Comparison of ENCODE assay signal across 21 cellular contexts in the genomic region with DNA sequence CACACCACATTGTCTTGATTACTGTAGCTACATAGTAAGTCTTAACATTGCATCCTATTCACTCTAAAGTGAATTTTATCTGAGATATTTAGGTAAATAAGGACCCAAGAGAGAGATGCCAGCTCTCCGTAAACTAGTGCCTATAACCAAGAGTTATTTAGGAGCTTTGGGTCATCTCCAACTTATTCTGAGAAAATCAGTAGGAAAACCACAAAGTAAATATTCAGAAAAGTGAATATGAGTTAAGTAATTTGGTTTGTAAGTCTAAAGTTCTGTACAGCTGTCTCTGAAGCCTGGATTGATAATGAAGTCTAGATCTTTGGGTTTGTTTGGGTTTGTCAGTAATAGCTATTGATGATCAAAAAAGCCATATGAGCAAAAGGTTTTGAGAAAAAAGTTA.
A peak's percentile ranks its signal among the peaks of the same experiment; 100 is the strongest.
DNase-seq lines count a peak whose midpoint lies in the region; ATAC-seq and TF ChIP-seq lines count a peak whose summit lies in the region.
"Had no signal": no experiment of that assay in that cellular context is flagged by ENCODE, and none has a peak within 500 bp of the region (broad histone marks: within the 10 kb centered on the region; RNA-seq: fewer than 3 reads in every experiment).

No MANE protein-coding gene starts in this region.

- no peak for TF ChIP-seq POLR2A in stomach (IDR thresholded peaks at IDR 0.05)

- no peak overlapping the region for H3K4me3 Mint-ChIP-seq in naive thymus-derived CD8-positive, alpha-beta T cell

- intact Hi-C loops in left lung (cut with DNase I) (no loop called here), stomach (cut with DNase I; ENCODE audit: low total_unique reads) (no loop called here)

- no peaks in the 10 kb centered on the region for H3K27me3 ChIP-seq in left lung
- H3K27me3 ChIP-seq in stomach, result no peaks in the 10 kb centered on the region
- H3K27me3 ChIP-seq: adrenal gland had no signal

- CTCF ChIA-PET in RWPE1 (lab: Yijun Ruan, JAX), result interaction anchor here (0.9 to 1.0 kb wide), 2 partner anchors 10 to 19 kb away, joined by 3 to 4 read pairs; no protein-coding TSS in a partner anchor

- H3K9me3 ChIP-seq in left lung, result no peaks in the 10 kb centered on the region
- H3K9me3 ChIP-seq in stomach, result no peaks in the 10 kb centered on the region
- H3K9me3 ChIP-seq: adrenal gland, psoas muscle had no signal

- ATAC-seq in left lung (no peak), GM19328 (IDR thresholded peaks at IDR 0.05; ENCODE audit: unreplicated experiment) (no peak)
- ATAC-seq in naive thymus-derived CD8-positive, alpha-beta T cell, result no peak

- H3K4me1 ChIP-seq in left lung, result peaks cover 25 to 66% of the 10 kb centered on the region in 2 donors
- peaks cover 36 to 61% (median 50%) of the 10 kb centered on the region in 4 donors for H3K4me1 ChIP-seq in stomach

- H3K27ac Mint-ChIP-seq in naive thymus-derived CD8-positive, alpha-beta T cell, result peak overlapping the region in 1 of 10 donors; percentile 18

- no peaks in the 10 kb centered on the region for H3K27me3 Mint-ChIP-seq in naive thymus-derived CD8-positive, alpha-beta T cell

- WGBS in stomach, 5 donors, result 31 to 55% (median 36%) methylated on average over 1 of the region's 1 CpG

- peaks cover 0 to 16% (median 8%) of the 10 kb centered on the region in 3 donors for H3K36me3 Mint-ChIP-seq in naive thymus-derived CD8-positive, alpha-beta T cell

- H3K9me3 Mint-ChIP-seq in naive thymus-derived CD8-positive, alpha-beta T cell, result no peaks in the 10 kb centered on the region

- H3K27ac ChIP-seq in RWPE1 (peak overlapping the region; percentile 52), left lung (peak overlapping the region; percentile 50 to 69), stomach (peak overlapping the region in 4 of 5 donors; percentile 23 to 71 (median 39))
- H3K27ac ChIP-seq: WERI-Rb-1 had no signal

- H3K4me3 ChIP-seq in left lung (no peak overlapping the region), stomach (no peak overlapping the region)
- H3K4me3 ChIP-seq: adrenal gland, psoas muscle, skin epidermis had no signal

- POLR2A ChIA-PET in RWPE1 (lab: Yijun Ruan, JAX; ENCODE audit: low non-redundant PET), result no interaction called here
- POLR2A ChIA-PET in naive thymus-derived CD8-positive, alpha-beta T cell (lab: Charles Lee), result no interaction called here

- TF ChIP-seq EP300 in stomach (IDR thresholded peaks at IDR 0.05), result no peak

- H3K36me3 ChIP-seq in left lung, result no peaks in the 10 kb centered on the region
- peaks cover 0 to 4% (median 0%) of the 10 kb centered on the region in 4 donors for H3K36me3 ChIP-seq in stomach
- H3K36me3 ChIP-seq: adrenal gland, WERI-Rb-1 had no signal

- TF ChIP-seq CTCF in RWPE1 (conservative IDR thresholded peaks at IDR 0.05; ENCODE audit: low read depth), result no peak
- TF ChIP-seq CTCF in left lung (IDR thresholded peaks at IDR 0.05), result no peak
- TF ChIP-seq CTCF in stomach (IDR thresholded peaks at IDR 0.05), result no peak

- peaks cover 10 to 28% (median 23%) of the 10 kb centered on the region in 4 donors for H3K4me1 Mint-ChIP-seq in naive thymus-derived CD8-positive, alpha-beta T cell

- DNase-seq in HCEC 1CT (peak; percentile 27), RWPE1 (ENCODE audit: low spot score) (no peak), left lung (no peak), stomach (no peak), NCI-H748 treated with DMSO at 0.1 percent for 48 hours (lab: John Stamatoyannopoulos, UW) (no peak), NCI-H2227 (lab: John Stamatoyannopoulos, UW; ENCODE audit: unreplicated experiment) (no peak)
- no peak for DNase-seq in naive thymus-derived CD8-positive, alpha-beta T cell
- DNase-seq: activated CD4-positive, alpha-beta T cell treated with anti-CD3 and anti-CD28 coated beads, Interleukin-2, amount 50 U/mL, for 4 hours; activated CD8-positive, alpha-beta memory T cell treated with anti-CD3 and anti-CD28 coated beads, Interleukin-2, amount 50 U/mL, for 48 hours; activated gamma-delta T cell; central memory CD4-positive, alpha-beta T cell; EL; kidney glomerular epithelial cell; NCI-H187; NCI-H226; stimulated activated naive CD4-positive, alpha-beta T cell; WERI-Rb-1 had no signal
